Comparison of ENCODE assay signal across 1 cellular context in genomic region chr16:57372372-57373116, GRCh38.
TF ChIP-seq lines count a peak whose summit lies in the region.

TSS of gene CX3CL1 (plus strand) at chr16:57372490. CDS start at chr16:57372569, 79 bp downstream.

TF ChIP-seq in HepG2, 621 proteins besides CTCF, POLR2A, EP300 and RAD21 (continued from another document and continues in another):
- TF ChIP-seq CERS6 (CRISPR knock-in tag; IDR thresholded peaks at IDR 0.05), result no peak
- no peak for TF ChIP-seq CBX1 (IDR thresholded peaks at IDR 0.05; ENCODE audit: low read depth)
- peak; percentile 87; the same call in 1 of the 2 replicates for TF ChIP-seq ZNF605 (CRISPR knock-in tag; IDR thresholded peaks at IDR 0.05)
- peak; percentile 77; the same call in 1 of the 2 replicates for TF ChIP-seq THAP9 (CRISPR knock-in tag; IDR thresholded peaks at IDR 0.05; ENCODE audit: borderline replicate concordance)
- peak; percentile 86 for TF ChIP-seq HIVEP1 (CRISPR knock-in tag; IDR thresholded peaks at IDR 0.05)
- TF ChIP-seq PCBP1 (IDR thresholded peaks at IDR 0.05; ENCODE audit: borderline replicate concordance, low read depth, low read length), result peak; percentile 91
- TF ChIP-seq RAD51 (IDR thresholded peaks at IDR 0.05; ENCODE audit: borderline replicate concordance), result no peak
- TF ChIP-seq EEA1 (CRISPR knock-in tag; IDR thresholded peaks at IDR 0.05; ENCODE audit: borderline replicate concordance), result no peak; the same call in 1 of the 2 replicates
- TF ChIP-seq PITX1 (CRISPR knock-in tag; IDR thresholded peaks at IDR 0.05), result peak; percentile 99
- no peak for TF ChIP-seq ZNF10 (CRISPR knock-in tag; IDR thresholded peaks at IDR 0.05; ENCODE audit: borderline replicate concordance, low read depth)
- 0 out of 2 replicates have a peak, but pooled peaks have one; percentile 2 for TF ChIP-seq SP140L (CRISPR knock-in tag; IDR thresholded peaks at IDR 0.05; ENCODE audit: borderline replicate concordance)
- TF ChIP-seq CBX5 (CRISPR knock-in tag; IDR thresholded peaks at IDR 0.05; ENCODE audit: borderline replicate concordance), result peak; percentile 84; the same call in 1 of the 2 replicates
- TF ChIP-seq NAIF1 (CRISPR knock-in tag; IDR thresholded peaks at IDR 0.05; ENCODE audit: borderline replicate concordance), result peak; percentile 69
- TF ChIP-seq SP2 (CRISPR knock-in tag; IDR thresholded peaks at IDR 0.05), result peak; percentile 54
- peak; percentile 96 for TF ChIP-seq FOXP4 (CRISPR knock-in tag; IDR thresholded peaks at IDR 0.05)
- TF ChIP-seq ZFY (CRISPR knock-in tag; IDR thresholded peaks at IDR 0.05), result no peak; the same call in none of the 2 replicates
- no peak for TF ChIP-seq KDM1A (CRISPR knock-in tag; IDR thresholded peaks at IDR 0.05)
- TF ChIP-seq GABPA (IDR thresholded peaks at IDR 0.05; ENCODE audit: low read depth, low read length), result no peak
- 0 out of 2 replicates have a peak, but pooled peaks have one; percentile 63 for TF ChIP-seq GABPA (CRISPR knock-in tag; IDR thresholded peaks at IDR 0.05; ENCODE audit: low read depth)
- peak; percentile 46 for TF ChIP-seq PTBP1 (IDR thresholded peaks at IDR 0.05; ENCODE audit: low read depth, low read length, poor library complexity, severe bottlenecking)
- TF ChIP-seq ZBTB33 (CRISPR knock-in tag; IDR thresholded peaks at IDR 0.05), result no peak
- TF ChIP-seq KDM2A (CRISPR knock-in tag; IDR thresholded peaks at IDR 0.05; ENCODE audit: borderline replicate concordance, low read depth), result peak; percentile 89
- peak; percentile 94; the same call in 1 of the 2 replicates for TF ChIP-seq ZNF577 (CRISPR knock-in tag; IDR thresholded peaks at IDR 0.05; ENCODE audit: borderline replicate concordance, low read depth)
- no peak; the same call in 1 of the 2 replicates for TF ChIP-seq ZNF710 (CRISPR knock-in tag; IDR thresholded peaks at IDR 0.05; ENCODE audit: borderline replicate concordance)
- TF ChIP-seq REXO4 (CRISPR knock-in tag; IDR thresholded peaks at IDR 0.05; ENCODE audit: borderline replicate concordance), result no peak
- TF ChIP-seq ZNF616 (CRISPR knock-in tag; IDR thresholded peaks at IDR 0.05; ENCODE audit: low read depth), result no peak; the same call in 1 of the 2 replicates
- peak; percentile 95 for TF ChIP-seq GATAD2A (CRISPR knock-in tag; IDR thresholded peaks at IDR 0.05)
- TF ChIP-seq MATR3 (CRISPR knock-in tag; IDR thresholded peaks at IDR 0.05), result no peak
- peak; percentile 35; the same call in 1 of the 2 replicates for TF ChIP-seq ZNF331 (CRISPR knock-in tag; IDR thresholded peaks at IDR 0.05)
- TF ChIP-seq RFXAP (CRISPR knock-in tag; IDR thresholded peaks at IDR 0.05; ENCODE audit: borderline replicate concordance), result peak; percentile 92; the same call in 1 of the 2 replicates
- no peak for TF ChIP-seq CEBPB (IDR thresholded peaks at IDR 0.05; ENCODE audit: borderline replicate concordance, low read depth, low read length)
- no peak for TF ChIP-seq SMC3 (IDR thresholded peaks at IDR 0.05; ENCODE audit: low read length)
- peak; percentile 96; the same call in 1 of the 2 replicates for TF ChIP-seq ZNF703 (CRISPR knock-in tag; IDR thresholded peaks at IDR 0.05; ENCODE audit: borderline replicate concordance)
- TF ChIP-seq AGO1 (IDR thresholded peaks at IDR 0.05; ENCODE audit: low read depth, low read length, poor library complexity, severe bottlenecking), result peak; percentile 77
- no peak for TF ChIP-seq ZBTB37 (CRISPR knock-in tag; IDR thresholded peaks at IDR 0.05)
- peak; percentile 98 for TF ChIP-seq RXRB (CRISPR knock-in tag; IDR thresholded peaks at IDR 0.05; ENCODE audit: borderline replicate concordance)
- 0 out of 2 replicates have a peak, but pooled peaks have one; percentile 12 for TF ChIP-seq ZNF512 (CRISPR knock-in tag; IDR thresholded peaks at IDR 0.05)
- peak; percentile 15; the same call in 1 of the 2 replicates for TF ChIP-seq SPEN (CRISPR knock-in tag; IDR thresholded peaks at IDR 0.05; ENCODE audit: low read depth)
- TF ChIP-seq AGO2 (optimal IDR thresholded peaks at IDR 0.05; ENCODE audit: low read depth, low read length), result peak; percentile 98
- TF ChIP-seq ZNF883 (CRISPR knock-in tag; IDR thresholded peaks at IDR 0.05; ENCODE audit: not compliant biosample characterization), result peak; percentile 97
- peak; percentile 25 for TF ChIP-seq IRX3 (CRISPR knock-in tag; IDR thresholded peaks at IDR 0.05; ENCODE audit: borderline replicate concordance, low read depth)
- TF ChIP-seq PRDM4 (CRISPR knock-in tag; IDR thresholded peaks at IDR 0.05; ENCODE audit: borderline replicate concordance), result no peak
- TF ChIP-seq ZBTB49 (CRISPR knock-in tag; IDR thresholded peaks at IDR 0.05; ENCODE audit: borderline replicate concordance), result peak; percentile 56; the same call in 1 of the 2 replicates
- no peak for TF ChIP-seq CHCHD3 (CRISPR knock-in tag; IDR thresholded peaks at IDR 0.05)
